23 cellular contexts compared by ENCODE assay signal in genomic region chr17:58640202-58640601, GRCh38. TPM values are rescaled to one million over a fixed set of nuclear protein-coding genes. Genes with fewer than 3 reads are reported as not detected.
"Had no signal": no experiment of that assay in that cellular context is flagged by ENCODE, and none has a peak within 500 bp of the region (broad histone marks: within the 10 kb centered on the region; RNA-seq: fewer than 3 reads in every experiment).

No MANE protein-coding gene starts in this region.

- FAIRE-seq: RCC 7860 had no signal

- H3K27ac ChIP-seq: SJSA1, SK-N-MC had no signal

- H3K4me3 ChIP-seq: SJSA1, SK-N-MC had no signal

- H3K27me3 ChIP-seq: SJSA1 had no signal

- H3K9me3 ChIP-seq: SJSA1 had no signal

- H3K36me3 ChIP-seq: SJSA1 had no signal

- DNase-seq: KBM-7, MV-4-11, NCI-H1048, NCI-H1105, NCI-H1417, NCI-H1436 treated with DMSO at 0.1 percent for 48 hours, NCI-H1694, NCI-H187 treated with DMSO at 0.1 percent for 48 hours, NCI-H2029 treated with DMSO at 0.1 percent for 48 hours, NCI-H2171 treated with DMSO at 0.1 percent for 48 hours, NCI-H345, NCI-H446 treated with DMSO at 0.1 percent for 48 hours, NCI-H510A treated with DMSO at 0.1 percent for 48 hours, NCI-H526, Right ventricle myocardium superior, RPMI8226, SIG-M5 had no signal

RNA-seq across cellular contexts. Expression of gene TEX14, which starts 51.6 kb away (rescaled TPM):
- total RNA-seq: LHCN-M2, MCF 10A had no signal
- polyA plus RNA-seq: IgD-negative memory B cell had no signal
